ENCODE assay signal across 8 cellular contexts in the genomic region with DNA sequence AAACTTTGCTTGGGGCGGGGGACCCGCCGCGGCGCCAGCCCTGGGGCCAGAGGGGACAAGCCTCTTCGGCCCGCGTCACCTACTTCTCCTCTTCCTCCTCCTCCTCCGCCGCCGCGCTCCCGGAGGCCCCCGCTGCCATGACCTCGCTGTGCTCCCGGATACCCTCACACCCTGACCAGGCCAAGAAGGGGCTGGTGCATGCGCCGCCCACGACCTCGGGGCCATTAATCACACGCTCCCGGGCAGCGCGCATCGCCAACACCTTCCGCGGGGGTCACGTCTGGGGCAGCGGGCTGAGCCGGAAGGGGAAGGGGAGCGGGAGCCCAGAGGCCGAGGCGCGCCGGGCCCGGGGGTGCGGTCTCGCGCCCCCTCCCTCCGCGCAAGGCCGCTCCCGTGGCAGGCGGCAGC. TPM values are rescaled to one million over a fixed set of nuclear protein-coding genes. Genes with fewer than 3 reads are reported as not detected.
DNase-seq lines count a peak whose midpoint lies in the region; ATAC-seq and TF ChIP-seq lines count a peak whose summit lies in the region.

No MANE protein-coding gene starts in this region.

- intact Hi-C loops in activated CD8-positive, alpha-beta T cell treated with anti-CD3 and anti-CD28 coated beads for 36 hours (cut with micrococcal nuclease), result no loop called here
- intact Hi-C loops in left ventricle myocardium superior (cut with micrococcal nuclease), result no loop called here

- no peaks in the 10 kb centered on the region for H3K36me3 Mint-ChIP-seq in activated CD8-positive, alpha-beta T cell treated with anti-CD3 and anti-CD28 coated beads for 36 hours (ENCODE audit: low read depth)

- CTCF ChIA-PET in activated CD8-positive, alpha-beta T cell treated with anti-CD3 and anti-CD28 coated beads for 36 hours (lab: Charles Lee), result no interaction called here

- H3K4me1 Mint-ChIP-seq in activated CD8-positive, alpha-beta T cell treated with anti-CD3 and anti-CD28 coated beads for 36 hours (ENCODE audit: low read depth), result peaks cover 12% of the 10 kb centered on the region

- ATAC-seq in HG02981 (IDR thresholded peaks at IDR 0.05; ENCODE audit: unreplicated experiment), result peak; percentile 39
- ATAC-seq in activated CD8-positive, alpha-beta T cell treated with anti-CD3 and anti-CD28 coated beads for 36 hours, result no peak
- peak; percentile 31 for ATAC-seq in left ventricle myocardium superior

- TF ChIP-seq CTCF in activated CD8-positive, alpha-beta T cell treated with anti-CD3 and anti-CD28 coated beads for 36 hours (IDR thresholded peaks at IDR 0.05), result no peak

- peak overlapping the region; percentile 65 for H3K4me3 Mint-ChIP-seq in activated CD8-positive, alpha-beta T cell treated with anti-CD3 and anti-CD28 coated beads for 36 hours

- no peaks in the 10 kb centered on the region for H3K9me3 Mint-ChIP-seq in activated CD8-positive, alpha-beta T cell treated with anti-CD3 and anti-CD28 coated beads for 36 hours

- DNase-seq in activated CD8-positive, alpha-beta memory T cell treated with anti-CD3 and anti-CD28 coated beads, Interleukin-2, amount 50 U/mL, for 48 hours, result peak; percentile 57
- DNase-seq in activated CD8-positive, alpha-beta memory T cell treated with anti-CD3 and anti-CD28 coated beads, Interleukin-2, amount 50 U/mL, for 4 hours, result no peak
- DNase-seq in activated CD8-positive, alpha-beta T cell treated with anti-CD3 and anti-CD28 coated beads for 36 hours, result peak; percentile 13
- DNase-seq in left ventricle myocardium superior (peak; percentile 31), skeletal muscle cell (ENCODE audit: low read depth) (no peak), RKO (ENCODE audit: low spot score) (no peak), UCSD-AML1 (lab: John Stamatoyannopoulos, UW; ENCODE audit: unreplicated experiment) (no peak)

- POLR2A ChIA-PET in activated CD8-positive, alpha-beta T cell treated with anti-CD3 and anti-CD28 coated beads for 36 hours (lab: Charles Lee), result no interaction called here

- H3K4me3 ChIP-seq in skeletal muscle cell (ENCODE audit: low read depth, low read length), result peak overlapping the region; percentile 54

- peaks cover 55% of the 10 kb centered on the region for H3K27me3 Mint-ChIP-seq in activated CD8-positive, alpha-beta T cell treated with anti-CD3 and anti-CD28 coated beads for 36 hours

- no peak overlapping the region for H3K27ac Mint-ChIP-seq in activated CD8-positive, alpha-beta T cell treated with anti-CD3 and anti-CD28 coated beads for 36 hours

RNA-seq across cellular contexts. Expression of a gene that starts 0.3 kb away (rescaled TPM):
- not detected for total RNA-seq in activated CD8-positive, alpha-beta T cell treated with anti-CD3 and anti-CD28 coated beads for 36 hours
- total RNA-seq in left ventricle myocardium superior, result 0.47 TPM

Comparison
In these comparisons a context has a peak if more than half of its experiments do, and no peak if none do; other contexts are left out.
1. DNase-seq: peak in activated CD8-positive, alpha-beta memory T cell treated with anti-CD3 and anti-CD28 coated beads, Interleukin-2, amount 50 U/mL, for 48 hours (single experiment), activated CD8-positive, alpha-beta T cell treated with anti-CD3 and anti-CD28 coated beads for 36 hours (single experiment) and left ventricle myocardium superior (single experiment); none in activated CD8-positive, alpha-beta memory T cell treated with anti-CD3 and anti-CD28 coated beads, Interleukin-2, amount 50 U/mL, for 4 hours (single experiment), skeletal muscle cell (single experiment), RKO (single experiment) and UCSD-AML1 (single experiment).